ENCODE assay signal across 9 cellular contexts in the genomic region with DNA sequence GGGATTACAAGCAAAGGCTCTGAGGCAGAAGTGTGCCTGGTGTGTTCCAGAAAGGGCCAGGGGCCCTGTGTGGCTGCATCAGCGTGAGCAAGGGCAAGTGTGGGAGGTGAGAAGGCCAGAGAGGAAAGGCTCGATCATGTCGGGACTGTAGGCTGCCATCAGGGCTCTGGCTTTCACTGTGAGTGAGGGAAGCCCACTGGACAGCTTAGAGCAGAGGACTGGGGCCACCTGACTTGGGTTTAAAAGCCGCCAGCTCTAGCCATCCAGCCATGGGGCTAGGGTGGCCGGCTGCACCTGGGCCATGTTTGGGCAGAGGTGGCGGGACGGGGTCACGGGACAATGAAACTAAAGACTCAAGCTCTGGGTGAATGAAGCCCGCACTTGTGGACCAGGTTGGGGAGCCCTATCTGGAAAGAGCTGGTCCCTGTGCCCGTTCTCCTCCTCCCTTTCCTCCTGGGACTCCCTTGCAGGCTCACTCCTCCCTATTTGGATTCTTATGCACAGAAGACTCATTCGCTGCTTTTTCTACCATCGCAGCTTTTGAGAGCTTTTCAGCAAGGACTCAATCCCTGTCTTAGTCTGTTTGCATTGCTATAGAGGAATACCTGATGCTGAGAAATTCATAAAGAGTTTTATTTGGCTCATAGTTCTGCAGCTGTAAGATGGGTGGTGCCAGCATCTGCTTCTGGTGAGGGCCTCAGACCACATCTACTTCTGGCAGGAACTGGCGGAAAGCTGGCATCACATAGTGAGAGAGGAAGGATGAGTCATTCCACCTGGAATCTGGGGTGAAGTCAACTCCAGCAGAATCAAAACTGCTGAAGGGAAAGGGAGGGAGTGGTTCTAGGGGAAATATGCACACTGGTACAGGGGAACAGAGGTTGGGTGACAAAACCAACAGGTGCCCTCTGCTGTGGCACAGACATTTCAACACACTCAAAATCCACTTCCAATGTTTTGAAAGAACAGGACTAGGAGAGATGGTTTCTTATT. TPM values are rescaled to one million over a fixed set of nuclear protein-coding genes. Genes with fewer than 3 reads are reported as not detected.
DNase-seq lines count a peak whose midpoint lies in the region; TF ChIP-seq lines count a peak whose summit lies in the region.
"Had no signal": no experiment of that assay in that cellular context is flagged by ENCODE, and none has a peak within 500 bp of the region (broad histone marks: within the 10 kb centered on the region; RNA-seq: fewer than 3 reads in every experiment).

No MANE protein-coding gene starts in this region.

- in situ Hi-C loops in astrocyte of the spinal cord (cut with HindIII; ENCODE audit: low sequenced_read_pairs) = no loop called here

- DNase-seq in HPDE6-E6E7 (ENCODE audit: extremely low spot score) (peak; percentile 74), astrocyte of the spinal cord (ENCODE audit: low read depth, low spot score) (peak; percentile 70), osteocyte (ENCODE audit: extremely low spot score, unreplicated experiment) (peak; percentile 84), hepatic stellate cell (ENCODE audit: low spot score) (no peak), hypothalamus (lab: John Stamatoyannopoulos, UW) (no peak)
- no peak for DNase-seq in activated CD4-positive, alpha-beta T cell treated with anti-CD3 and anti-CD28 coated beads for 4 hours
- DNase-seq: glutamatergic neuron, sigmoid colon had no signal

- peaks cover 33% of the 10 kb centered on the region for H3K4me1 Mint-ChIP-seq in osteocyte (ENCODE audit: unreplicated experiment)

- peaks cover 7% of the 10 kb centered on the region for H3K9me3 Mint-ChIP-seq in osteocyte (ENCODE audit: unreplicated experiment)

- no peak for TF ChIP-seq CTCF in astrocyte of the spinal cord (IDR thresholded peaks at IDR 0.05; ENCODE audit: low read depth, low read length)
- no peak for TF ChIP-seq CTCF in osteocyte (IDR thresholded peaks at IDR 0.05)

- H3K4me3 Mint-ChIP-seq in osteocyte (ENCODE audit: unreplicated experiment) = no peak overlapping the region

- no peaks in the 10 kb centered on the region for H3K36me3 Mint-ChIP-seq in osteocyte (ENCODE audit: unreplicated experiment)

- peak overlapping the region; percentile 68 for H3K27ac Mint-ChIP-seq in osteocyte (ENCODE audit: unreplicated experiment)

- no peak overlapping the region for H3K4me3 ChIP-seq in astrocyte of the spinal cord (ENCODE audit: low read depth, low read length)
- H3K4me3 ChIP-seq: sigmoid colon had no signal

- H3K27me3 Mint-ChIP-seq in osteocyte (ENCODE audit: unreplicated experiment) = no peaks in the 10 kb centered on the region

RNA-seq across cellular contexts. Expression of a gene that starts 15.3 kb away (rescaled TPM):
- total RNA-seq in osteocyte = not detected in 2 replicates
- total RNA-seq: sigmoid colon, ureter had no signal

RNA-seq across cellular contexts. Expression of a gene that starts 18.8 kb away (rescaled TPM):
- total RNA-seq in osteocyte = not detected in 2 replicates
- total RNA-seq: ureter had no signal

RNA-seq across cellular contexts. Expression of a gene that starts 49.6 kb away (rescaled TPM):
- total RNA-seq in osteocyte = not detected in 2 replicates
- total RNA-seq: sigmoid colon, ureter had no signal

RNA-seq across cellular contexts. Expression of a gene that starts 56.3 kb away (rescaled TPM):
- total RNA-seq in osteocyte = 23.6 and 25.0 TPM in 2 replicates

RNA-seq across cellular contexts. Expression of a gene that starts 57.1 kb away (rescaled TPM):
- total RNA-seq in osteocyte = 103 and 108 TPM in 2 replicates

Comparison
In these comparisons a context has a peak if more than half of its experiments do, and no peak if none do; other contexts are left out.
1. DNase-seq: peak in HPDE6-E6E7 (single experiment), astrocyte of the spinal cord (single experiment) and osteocyte (single experiment); none in hepatic stellate cell (single experiment), activated CD4-positive, alpha-beta T cell treated with anti-CD3 and anti-CD28 coated beads for 4 hours (0 of 2) and hypothalamus (0 of 51).